Comparison of ENCODE assay signal across 8 cellular contexts in genomic region chr3:187023340-187023739, GRCh38.
DNase-seq lines count a peak whose midpoint lies in the region; ATAC-seq, FAIRE-seq and TF ChIP-seq lines count a peak whose summit lies in the region.
"Not testable (repeated sequence)": the region's sequence is repeated elsewhere in the genome, so short reads cannot be mapped to it uniquely, and the experiment has no call there.

No MANE protein-coding gene starts in this region.

- WGBS in HepG2 (ENCODE audit: low lambda C conversion rate), result 89% methylated on average over 2 of the region's 2 CpGs

- in situ Hi-C loops in HepG2 (cut with HindIII; ENCODE audit: extremely low pct_ligation_motif_present, low pct_unique_long_range_greater_than_20kb), result not testable (repeated sequence)

- intact Hi-C loops in CD4-positive, alpha-beta T cell (cut with DNase I, micrococcal nuclease); HepG2 (cut with micrococcal nuclease; ENCODE audit: unreplicated experiment): not testable (repeated sequence)

- not testable (repeated sequence) for H3K9me3 ChIP-seq in CD4-positive, alpha-beta T cell (ENCODE audit: control insufficient read depth, low read length); T-helper 17 cell (ENCODE audit: control insufficient read depth, low read length, poor library complexity, severe bottlenecking); HepG2 (ENCODE audit: low read length)

- H4K20me1 ChIP-seq in HepG2 (ENCODE audit: insufficient read depth, low read length), result not testable (repeated sequence)

- H3K9ac ChIP-seq in HepG2 (ENCODE audit: insufficient read depth, low read depth, low read length), result not testable (repeated sequence)

- not testable (repeated sequence) for H3K79me2 ChIP-seq in HepG2 (ENCODE audit: insufficient read depth, low read length)

- not testable (repeated sequence) for DNase-seq in CD4-positive, alpha-beta T cell; GM12864 (ENCODE audit: low read depth); T-helper 17 cell; activated T-cell treated with anti-CD3 and anti-CD28 coated beads, Interleukin-2, amount 50 U/mL, for 72 hours; activated naive CD8-positive, alpha-beta T cell treated with anti-CD3 and anti-CD28 coated beads, Interleukin-2, amount 50 U/mL, for 24 hours; HepG2 (ENCODE audit: low spot score)
- DNase-seq in NAMALWA (ENCODE audit: low spot score), result peak; percentile 41
- peak in 1 of 2 donors; percentile 26 for DNase-seq in stimulated activated effector memory CD8-positive, alpha-beta T cell treated with anti-CD3 and anti-CD28 coated beads, Interleukin-12 subunit alpha, Interleukin-12 subunit beta, amount 100 ng/mL, for 72 hours (ENCODE audit: low spot score in 2 of 2)

- H3K4me1 Mint-ChIP-seq in CD4-positive, alpha-beta T cell (ENCODE audit: low read depth), result peaks cover 72% of the 10 kb centered on the region
- H3K4me1 Mint-ChIP-seq in T-helper 17 cell, result peaks cover 53% of the 10 kb centered on the region
- H3K4me1 Mint-ChIP-seq in activated T-cell treated with anti-CD3 and anti-CD28 coated beads, Interleukin-2, amount 50 U/mL, for 72 hours (ENCODE audit: low read depth), result peaks cover 73% of the 10 kb centered on the region
- peaks cover 78% of the 10 kb centered on the region for H3K4me1 Mint-ChIP-seq in activated naive CD8-positive, alpha-beta T cell treated with anti-CD3 and anti-CD28 coated beads, Interleukin-2, amount 50 U/mL, for 24 hours
- H3K4me1 Mint-ChIP-seq in stimulated activated effector memory CD8-positive, alpha-beta T cell treated with anti-CD3 and anti-CD28 coated beads, Interleukin-12 subunit alpha, Interleukin-12 subunit beta, amount 100 ng/mL, for 72 hours, result peaks cover 62% of the 10 kb centered on the region

- peak overlapping the region; percentile 98 for H3K27ac Mint-ChIP-seq in CD4-positive, alpha-beta T cell
- peak overlapping the region; percentile 92 for H3K27ac Mint-ChIP-seq in T-helper 17 cell
- H3K27ac Mint-ChIP-seq in activated T-cell treated with anti-CD3 and anti-CD28 coated beads, Interleukin-2, amount 50 U/mL, for 72 hours, result peak overlapping the region; percentile 58
- H3K27ac Mint-ChIP-seq in activated naive CD8-positive, alpha-beta T cell treated with anti-CD3 and anti-CD28 coated beads, Interleukin-2, amount 50 U/mL, for 24 hours, result peak overlapping the region; percentile 63
- peak overlapping the region; percentile 78 for H3K27ac Mint-ChIP-seq in stimulated activated effector memory CD8-positive, alpha-beta T cell treated with anti-CD3 and anti-CD28 coated beads, Interleukin-12 subunit alpha, Interleukin-12 subunit beta, amount 100 ng/mL, for 72 hours

- not testable (repeated sequence) for H3K4me1 ChIP-seq in HepG2 (ENCODE audit: insufficient read depth, low read length)

- not testable (repeated sequence) for BruUV-seq in HepG2 (replicated peaks; lab: Mats Ljungman, UMichigan)

- POLR2A ChIA-PET in CD4-positive, alpha-beta T cell (lab: Charles Lee), result interaction anchor here (0.7 kb wide), 1 partner anchor 78 kb away, joined by 3 read pairs; no protein-coding TSS in a partner anchor
- POLR2A ChIA-PET in HepG2 (lab: Yijun Ruan, JAX), result not testable (repeated sequence)

- peak overlapping the region; percentile 69 for H3K4me3 ChIP-seq in GM12864 (ENCODE audit: low read depth, low read length)
- not testable (repeated sequence) for H3K4me3 ChIP-seq in HepG2 (replicated peaks in 1 of 3; ENCODE audit: insufficient read depth in 1 of 3, low read depth in 2 of 3, low read length in 3 of 3)

- peaks cover 27% of the 10 kb centered on the region for H3K36me3 Mint-ChIP-seq in CD4-positive, alpha-beta T cell (ENCODE audit: low read depth)
- not testable (repeated sequence) for H3K36me3 Mint-ChIP-seq in T-helper 17 cell (ENCODE audit: low read depth); activated T-cell treated with anti-CD3 and anti-CD28 coated beads, Interleukin-2, amount 50 U/mL, for 72 hours (ENCODE audit: insufficient read depth in 2 of 2); stimulated activated effector memory CD8-positive, alpha-beta T cell treated with anti-CD3 and anti-CD28 coated beads, Interleukin-12 subunit alpha, Interleukin-12 subunit beta, amount 100 ng/mL, for 72 hours
- peaks cover 24% of the 10 kb centered on the region for H3K36me3 Mint-ChIP-seq in activated naive CD8-positive, alpha-beta T cell treated with anti-CD3 and anti-CD28 coated beads, Interleukin-2, amount 50 U/mL, for 24 hours (ENCODE audit: low read depth)

- not testable (repeated sequence) for H3K27me3 Mint-ChIP-seq in CD4-positive, alpha-beta T cell; T-helper 17 cell; activated T-cell treated with anti-CD3 and anti-CD28 coated beads, Interleukin-2, amount 50 U/mL, for 72 hours (ENCODE audit: low read depth); activated naive CD8-positive, alpha-beta T cell treated with anti-CD3 and anti-CD28 coated beads, Interleukin-2, amount 50 U/mL, for 24 hours

- not testable (repeated sequence) for H3K4me2 ChIP-seq in HepG2 (ENCODE audit: low read depth, low read length)

- not testable (repeated sequence) for H3K4me3 Mint-ChIP-seq in CD4-positive, alpha-beta T cell; T-helper 17 cell; activated T-cell treated with anti-CD3 and anti-CD28 coated beads, Interleukin-2, amount 50 U/mL, for 72 hours; stimulated activated effector memory CD8-positive, alpha-beta T cell treated with anti-CD3 and anti-CD28 coated beads, Interleukin-12 subunit alpha, Interleukin-12 subunit beta, amount 100 ng/mL, for 72 hours
- H3K4me3 Mint-ChIP-seq in activated naive CD8-positive, alpha-beta T cell treated with anti-CD3 and anti-CD28 coated beads, Interleukin-2, amount 50 U/mL, for 24 hours, result peak overlapping the region; percentile 22

- not testable (repeated sequence) for H2AFZ ChIP-seq in HepG2 (ENCODE audit: low read length)

- peak overlapping the region; percentile 33 for H3K27ac ChIP-seq in CD4-positive, alpha-beta T cell (ENCODE audit: low read depth, low read length)
- not testable (repeated sequence) for H3K27ac ChIP-seq in HepG2 (ENCODE audit: extremely low read length, insufficient read depth, low read length)

- H3K27me3 ChIP-seq in CD4-positive, alpha-beta T cell (ENCODE audit: control insufficient read depth, insufficient read depth, low read length); HepG2 (ENCODE audit: control insufficient read depth in 1 of 2, insufficient read depth in 2 of 2, low read length in 2 of 2): not testable (repeated sequence)

- H3K36me3 ChIP-seq in HepG2 (replicated peaks in 1 of 2; ENCODE audit: control insufficient read depth in 1 of 2, insufficient read depth in 2 of 2, low read length in 2 of 2), result not testable (repeated sequence)

- TF ChIP-seq EP300 in HepG2 (IDR thresholded peaks at IDR 0.05; ENCODE audit: low read depth in 2 of 2, low read length in 2 of 2); HepG2 (CRISPR knock-in tag; IDR thresholded peaks at IDR 0.05; ENCODE audit: borderline replicate concordance): not testable (repeated sequence)

- not testable (repeated sequence) for ATAC-seq in CD4-positive, alpha-beta T cell (ENCODE audit: poor library complexity); T-helper 17 cell; activated T-cell treated with anti-CD3 and anti-CD28 coated beads, Interleukin-2, amount 50 U/mL, for 72 hours (replicated peaks in 1 of 2); activated naive CD8-positive, alpha-beta T cell treated with anti-CD3 and anti-CD28 coated beads, Interleukin-2, amount 50 U/mL, for 24 hours; HepG2; stimulated activated effector memory CD8-positive, alpha-beta T cell treated with anti-CD3 and anti-CD28 coated beads, Interleukin-12 subunit alpha, Interleukin-12 subunit beta, amount 100 ng/mL, for 72 hours

- not testable (repeated sequence) for TF ChIP-seq CTCF in CD4-positive, alpha-beta T cell (IDR thresholded peaks at IDR 0.05); GM12864 (IDR thresholded peaks at IDR 0.05; ENCODE audit: low read depth, low read length, missing control alignments); HepG2 (CRISPR knock-in tag; IDR thresholded peaks at IDR 0.05)

- TF ChIP-seq RAD21 in HepG2 (CRISPR knock-in tag; IDR thresholded peaks at IDR 0.05), result not testable (repeated sequence)

- TF ChIP-seq POLR2A in HepG2 (IDR thresholded peaks at IDR 0.05; ENCODE audit: insufficient read depth in 1 of 2, low read depth in 2 of 2, low read length in 2 of 2), result not testable (repeated sequence)

- FAIRE-seq in HepG2 (lab: Jason Lieb, UNC), result not testable (repeated sequence)

- H3K9me3 Mint-ChIP-seq in CD4-positive, alpha-beta T cell; activated T-cell treated with anti-CD3 and anti-CD28 coated beads, Interleukin-2, amount 50 U/mL, for 72 hours; activated naive CD8-positive, alpha-beta T cell treated with anti-CD3 and anti-CD28 coated beads, Interleukin-2, amount 50 U/mL, for 24 hours; stimulated activated effector memory CD8-positive, alpha-beta T cell treated with anti-CD3 and anti-CD28 coated beads, Interleukin-12 subunit alpha, Interleukin-12 subunit beta, amount 100 ng/mL, for 72 hours: not testable (repeated sequence)

- CTCF ChIA-PET in CD4-positive, alpha-beta T cell (lab: Charles Lee); HepG2 (lab: Yijun Ruan, JAX; ENCODE audit: low intra/inter-chr PET ratio, low total read pairs): not testable (repeated sequence)

TF ChIP-seq in HepG2, 621 proteins besides CTCF, POLR2A, EP300 and RAD21:
- TF ChIP-seq ZMYM3 (CRISPR knock-in tag; IDR thresholded peaks at IDR 0.05), result peak; percentile 67
